ENCODE assay signal across 21 cellular contexts in the genomic region with DNA sequence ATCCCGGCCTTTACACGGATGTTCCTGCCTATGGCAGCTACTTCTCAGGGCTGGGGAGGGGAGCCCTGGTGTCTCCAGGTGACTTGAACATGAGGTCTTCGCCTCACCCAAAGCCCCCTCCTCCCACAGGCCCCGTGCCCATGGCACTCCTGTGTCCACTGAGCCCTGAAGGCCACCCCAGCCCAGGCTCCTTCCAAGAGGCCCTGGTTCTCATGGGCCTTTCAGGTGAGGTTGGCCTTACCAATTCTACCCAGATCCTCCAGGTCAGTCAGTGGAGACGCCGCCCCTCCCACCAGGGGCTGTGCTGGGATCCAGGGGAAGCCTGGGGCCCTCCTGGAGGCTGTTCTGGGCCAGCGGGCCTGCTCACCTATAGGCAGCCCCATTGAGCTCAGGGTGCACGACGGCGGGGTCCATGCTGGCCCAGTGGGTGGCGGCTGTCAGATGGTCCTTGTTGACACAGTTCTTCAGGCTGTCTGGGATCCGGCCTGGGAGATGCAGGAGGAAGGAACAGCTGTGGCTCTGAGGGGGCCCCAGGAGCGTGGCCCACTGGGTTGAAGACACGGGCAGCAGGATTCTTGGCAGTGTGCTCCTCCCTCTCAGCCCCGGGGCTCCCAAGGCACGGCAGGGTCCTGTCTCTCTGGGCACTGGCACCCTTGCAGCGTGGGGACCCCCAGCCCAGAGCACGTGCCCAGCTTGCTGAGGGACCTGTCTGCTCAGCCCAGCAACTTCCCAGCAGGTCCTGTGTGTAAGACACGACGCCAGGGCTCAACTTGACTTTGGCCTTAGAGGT. TPM values are rescaled to one million over a fixed set of nuclear protein-coding genes. Genes with fewer than 3 reads are reported as not detected.
DNase-seq lines count a peak whose midpoint lies in the region; ATAC-seq and TF ChIP-seq lines count a peak whose summit lies in the region.
"Had no signal": no experiment of that assay in that cellular context is flagged by ENCODE, and none has a peak within 500 bp of the region (broad histone marks: within the 10 kb centered on the region; RNA-seq: fewer than 3 reads in every experiment).

No MANE protein-coding gene starts in this region.

- H3K4me3 ChIP-seq in body of pancreas: no peak overlapping the region
- no peak overlapping the region for H3K4me3 ChIP-seq in lower lobe of right lung
- H3K4me3 ChIP-seq in stomach: no peak overlapping the region
- no peak overlapping the region for H3K4me3 ChIP-seq in CD4-positive, alpha-beta memory T cell (ENCODE audit: low read length in 2 of 2)
- H3K4me3 ChIP-seq: colonic mucosa had no signal

- H3K27ac ChIP-seq in C4-2B (peak overlapping the region; percentile 98), body of pancreas (peak overlapping the region; percentile 43 to 76 (median 60)), lower lobe of right lung (no peak overlapping the region), stomach (peak overlapping the region in 3 of 5 donors; percentile 35 to 81 (median 59))
- no peak overlapping the region for H3K27ac ChIP-seq in CD4-positive, alpha-beta memory T cell (ENCODE audit: low read depth, low read length)
- H3K27ac ChIP-seq: colonic mucosa had no signal

- H3K27me3 ChIP-seq in body of pancreas: no peaks in the 10 kb centered on the region
- no peaks in the 10 kb centered on the region for H3K27me3 ChIP-seq in lower lobe of right lung (ENCODE audit: low read depth)
- no peaks in the 10 kb centered on the region for H3K27me3 ChIP-seq in stomach
- no peaks in the 10 kb centered on the region for H3K27me3 ChIP-seq in CD4-positive, alpha-beta memory T cell (ENCODE audit: insufficient read depth, low read length)
- H3K27me3 ChIP-seq: colonic mucosa had no signal

- H3K36me3 Mint-ChIP-seq in CD4-positive, alpha-beta memory T cell: peaks cover 12 to 20% of the 10 kb centered on the region in 2 donors

- H3K4me1 ChIP-seq in body of pancreas (peaks cover 58% of the 10 kb centered on the region), lower lobe of right lung (peaks cover 71% of the 10 kb centered on the region), stomach (peaks cover 50 to 97% (median 73%) of the 10 kb centered on the region in 4 donors)
- peaks cover 30% of the 10 kb centered on the region for H3K4me1 ChIP-seq in CD4-positive, alpha-beta memory T cell (ENCODE audit: insufficient read depth, low read length)

- CTCF ChIA-PET in CD4-positive, alpha-beta memory T cell (lab: Charles Lee; ENCODE audit: partially characterized antibody): no interaction called here

- no peak for TF ChIP-seq EP300 in stomach (IDR thresholded peaks at IDR 0.05)

- TF ChIP-seq CTCF in C4-2B (conservative IDR thresholded peaks at IDR 0.05) (no peak), body of pancreas (IDR thresholded peaks at IDR 0.05) (no peak), lower lobe of right lung (IDR thresholded peaks at IDR 0.05) (no peak), stomach (IDR thresholded peaks at IDR 0.05) (no peak)

- 76% methylated on average over 20 of the region's 20 CpGs; no CpG with 5 or more reads in 1 of the 2 donors for WGBS in body of pancreas, 2 donors
- 83 to 88% (median 87%) methylated on average over 6 to 20 of the region's 20 CpGs for WGBS in stomach, 5 donors

- H3K27me3 Mint-ChIP-seq in CD4-positive, alpha-beta memory T cell: no peaks in the 10 kb centered on the region
- H3K27me3 Mint-ChIP-seq: activated B cell treated with CpG ODN at 0.5 μM for 24 hours; activated naive CD8-positive, alpha-beta T cell; CD8-positive, alpha-beta memory T cell; stimulated activated naive CD8-positive, alpha-beta T cell treated with anti-CD3 and anti-CD28 coated beads, Interleukin-15, amount 100 ng/mL, for 72 hours had no signal

- peaks cover 8 to 37% (median 14%) of the 10 kb centered on the region in 4 donors for H3K4me1 Mint-ChIP-seq in CD4-positive, alpha-beta memory T cell

- POLR2A ChIA-PET in CD4-positive, alpha-beta memory T cell (lab: Charles Lee; ENCODE audit: partially characterized antibody): interaction anchor here (3.9 to 5.5 kb wide), 2 partner anchors 10 to 36 kb away, joined by 16 to 35 read pairs; partner anchors contain the start of gene CTBP1

- no peak overlapping the region for H3K4me3 Mint-ChIP-seq in CD4-positive, alpha-beta memory T cell
- H3K4me3 Mint-ChIP-seq: activated B cell treated with CpG ODN at 0.5 μM for 24 hours; activated naive CD8-positive, alpha-beta T cell; activated T-helper 1 cell treated with anti-CD3 and anti-CD28 coated beads, Interleukin-12 subunit alpha, Interleukin-12 subunit beta, Interleukin-2, Interleukin-4 antibody, amounts not matched to agents 30 ng/mL and 10 ng/mL and 1 ng/mL, durations not matched to agents 14 hours and 24 hours and 36 hours; CD8-positive, alpha-beta memory T cell; stimulated activated naive CD8-positive, alpha-beta T cell treated with anti-CD3 and anti-CD28 coated beads, Interleukin-15, amount 100 ng/mL, for 72 hours had no signal

- no peak for DNase-seq in body of pancreas
- peak; percentile 43 for DNase-seq in lower lobe of right lung
- DNase-seq in stomach: no peak
- no peak for DNase-seq in CD4-positive, alpha-beta memory T cell
- no peak for DNase-seq in kidney glomerular epithelial cell (lab: John Stamatoyannopoulos, UW)
- no peak for DNase-seq in activated naive CD4-positive, alpha-beta T cell (lab: John Stamatoyannopoulos, UW)
- DNase-seq: activated B cell treated with CpG ODN at 0.5 μM for 24 hours; CD8-positive, alpha-beta memory T cell; colonic mucosa; DMS79; foreskin fibroblast; NCI-H1694; NCI-H82; PC-3; stimulated activated naive CD8-positive, alpha-beta T cell treated with anti-CD3 and anti-CD28 coated beads, Interleukin-15, amount 100 ng/mL, for 72 hours; T-helper 2 cell had no signal

- intact Hi-C loops in body of pancreas (cut with DNase I): no loop called here
- intact Hi-C loops in lower lobe of right lung (cut with DNase I): no loop called here
- intact Hi-C loops in stomach (cut with DNase I; ENCODE audit: low total_unique reads): no loop called here
- intact Hi-C loops in CD4-positive, alpha-beta memory T cell (cut with micrococcal nuclease): no loop called here

- ATAC-seq in body of pancreas: no peak
- ATAC-seq in lower lobe of right lung: no peak
- ATAC-seq in GM19455 (IDR thresholded peaks at IDR 0.05; ENCODE audit: unreplicated experiment): no peak
- ATAC-seq: HCT116; PC-3; stimulated activated naive CD8-positive, alpha-beta T cell treated with anti-CD3 and anti-CD28 coated beads, Interleukin-15, amount 100 ng/mL, for 72 hours had no signal

- peaks cover 18% of the 10 kb centered on the region in 2 donors for H3K36me3 ChIP-seq in body of pancreas (replicated peaks in 1 of 2; ENCODE audit: insufficient read depth in 1 of 2, low read depth in 2 of 2)
- peaks cover 64% of the 10 kb centered on the region for H3K36me3 ChIP-seq in lower lobe of right lung
- peaks cover 41 to 77% (median 73%) of the 10 kb centered on the region in 4 donors for H3K36me3 ChIP-seq in stomach
- peaks cover 27% of the 10 kb centered on the region for H3K36me3 ChIP-seq in CD4-positive, alpha-beta memory T cell (ENCODE audit: insufficient read depth, low read length)

- peak overlapping the region in 1 of 7 donors; percentile 57 for H3K27ac Mint-ChIP-seq in CD4-positive, alpha-beta memory T cell
- H3K27ac Mint-ChIP-seq: activated B cell treated with CpG ODN at 0.5 μM for 24 hours; activated naive CD8-positive, alpha-beta T cell; activated T-helper 1 cell treated with anti-CD3 and anti-CD28 coated beads, Interleukin-12 subunit alpha, Interleukin-12 subunit beta, Interleukin-2, Interleukin-4 antibody, amounts not matched to agents 30 ng/mL and 10 ng/mL and 1 ng/mL, durations not matched to agents 14 hours and 24 hours and 36 hours had no signal

- TF ChIP-seq POLR2A in body of pancreas (IDR thresholded peaks at IDR 0.05) (no peak), stomach (IDR thresholded peaks at IDR 0.05) (no peak)

- H3K9me3 Mint-ChIP-seq in CD4-positive, alpha-beta memory T cell: no peaks in the 10 kb centered on the region
- H3K9me3 Mint-ChIP-seq: activated B cell treated with CpG ODN at 0.5 μM for 24 hours; activated T-helper 1 cell treated with anti-CD3 and anti-CD28 coated beads, Interleukin-12 subunit alpha, Interleukin-12 subunit beta, Interleukin-2, Interleukin-4 antibody, amounts not matched to agents 30 ng/mL and 10 ng/mL and 1 ng/mL, durations not matched to agents 14 hours and 24 hours and 36 hours; CD8-positive, alpha-beta memory T cell; stimulated activated naive CD8-positive, alpha-beta T cell treated with anti-CD3 and anti-CD28 coated beads, Interleukin-15, amount 100 ng/mL, for 72 hours had no signal

- no peaks in the 10 kb centered on the region for H3K9me3 ChIP-seq in body of pancreas
- H3K9me3 ChIP-seq in lower lobe of right lung: no peaks in the 10 kb centered on the region
- no peaks in the 10 kb centered on the region for H3K9me3 ChIP-seq in stomach
- no peaks in the 10 kb centered on the region for H3K9me3 ChIP-seq in CD4-positive, alpha-beta memory T cell (ENCODE audit: control insufficient read depth in 1 of 2, low read length in 2 of 2)
- H3K9me3 ChIP-seq: colonic mucosa had no signal

RNA-seq across cellular contexts. Expression of gene CTBP1, which starts 36.2 kb away (rescaled TPM):
- total RNA-seq in body of pancreas (100 to 1,000 TPM; 148 to 458 TPM), lower lobe of right lung (165 TPM), stomach (100 to 1,000 TPM in 3 of 5 donors, 10 to 100 TPM in 2; 85.0 to 415 (median 227) TPM)
- polyA plus RNA-seq in stomach: 10 to 100 TPM; 72.7 to 90.4 (median 83.5) TPM
- total RNA-seq in CD4-positive, alpha-beta memory T cell: 100 to 1,000 TPM; 186 to 195 TPM
- polyA plus RNA-seq in CD4-positive, alpha-beta memory T cell: 10 to 100 TPM; 39.3 to 79.0 TPM

RNA-seq across cellular contexts. Expression of gene SPON2, which starts 40.4 kb away (rescaled TPM):
- 10 to 100 TPM; 25.4 to 33.5 TPM for total RNA-seq in body of pancreas
- 32.0 TPM for total RNA-seq in lower lobe of right lung
- total RNA-seq in stomach: 100 to 1,000 TPM in 1 of 5 donors, 10 to 100 TPM in 4; 12.8 to 224 (median 63.9) TPM
- polyA plus RNA-seq in stomach: 10 to 100 TPM; 20.1 to 54.6 (median 40.6) TPM
- total RNA-seq in CD4-positive, alpha-beta memory T cell: 1 to 10 TPM; 7.2 TPM
- 1 to 10 TPM; 5.4 to 8.4 TPM for polyA plus RNA-seq in CD4-positive, alpha-beta memory T cell

Comparison
In these comparisons a context has a peak if more than half of its experiments do, and no peak if none do; other contexts are left out.
1. H3K27ac ChIP-seq: peak in C4-2B (single experiment), body of pancreas (4 of 4) and stomach (3 of 5); none in lower lobe of right lung (single experiment) and CD4-positive, alpha-beta memory T cell (single experiment).